Comparison of ENCODE assay signal across 8 cellular contexts in the genomic region with DNA sequence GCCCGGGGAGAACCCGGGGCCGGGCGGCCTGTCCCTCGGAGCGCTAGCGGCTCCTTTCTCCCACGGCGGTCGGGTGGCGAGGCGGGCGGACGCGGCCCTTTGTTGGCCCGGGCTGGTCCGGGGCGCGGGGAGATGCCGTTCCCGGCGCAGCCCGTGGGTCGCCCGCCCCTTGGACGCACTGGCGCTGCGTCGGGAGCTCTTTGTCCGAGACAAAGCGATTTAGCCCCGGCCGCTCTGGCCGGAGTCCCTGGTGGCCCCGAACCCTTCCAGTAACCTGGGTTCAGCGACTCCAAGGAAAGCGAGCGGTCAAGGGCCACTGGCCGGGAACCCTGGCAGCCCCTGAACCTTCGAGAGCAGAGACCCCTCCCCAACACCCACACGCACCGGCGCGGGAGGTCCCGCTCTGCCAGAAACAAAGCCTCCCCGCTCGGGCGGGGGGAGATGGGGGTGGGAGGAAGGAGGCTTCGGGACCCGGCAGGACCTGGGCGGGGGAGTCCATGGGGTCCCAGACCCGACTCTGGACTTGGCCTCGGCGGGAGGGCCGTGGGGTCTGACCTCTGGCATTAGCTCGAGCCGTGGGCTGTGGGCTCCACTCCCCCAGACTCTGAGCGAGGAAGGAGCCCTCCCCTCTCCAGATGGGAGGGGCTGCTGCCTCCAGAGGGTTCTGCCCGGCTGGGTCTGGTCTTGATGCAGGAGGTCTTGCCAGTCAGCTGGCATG. TPM values are rescaled to one million over a fixed set of nuclear protein-coding genes. Genes with fewer than 3 reads are reported as not detected.
DNase-seq lines count a peak whose midpoint lies in the region; ATAC-seq and TF ChIP-seq lines count a peak whose summit lies in the region.

No MANE protein-coding gene starts in this region.

- no peak overlapping the region for H3K27ac Mint-ChIP-seq in progenitor cell of endocrine pancreas

- no peaks in the 10 kb centered on the region for H3K9me2 ChIP-seq in SK-N-SH

- peaks cover 8% of the 10 kb centered on the region for H3F3A ChIP-seq in SK-N-SH (replicated peaks; ENCODE audit: insufficient read depth)

- CTCF ChIA-PET in SK-N-SH (lab: Yijun Ruan, JAX): no interaction called here

- peaks cover 0 to 14% of the 10 kb centered on the region in 2 experiments for H3K36me3 ChIP-seq in SK-N-SH (replicated peaks in 1 of 2; ENCODE audit: control insufficient read depth in 1 of 2, insufficient read depth in 2 of 2, low read length in 1 of 2)

- H3K27ac ChIP-seq in SK-N-SH (ENCODE audit: low read depth in 2 of 2, low read length in 1 of 2): peak overlapping the region in 1 of 2 experiments; percentile 47; a peak in 1 of 4 replicates

- H3K9ac ChIP-seq in SK-N-SH: peak overlapping the region; percentile 77

- H3K79me2 ChIP-seq in SK-N-SH (ENCODE audit: insufficient read depth): peaks cover 16% of the 10 kb centered on the region; the same call in 1 of the 2 replicates

- peak; percentile 73 for DNase-seq in SK-N-SH
- peak in 1 of 2 donors; percentile 40 for DNase-seq in foreskin fibroblast
- no peak for DNase-seq in progenitor cell of endocrine pancreas (ENCODE audit: low spot score, unreplicated experiment)
- DNase-seq in sciatic nerve (ENCODE audit: low spot score): no peak
- no peak for DNase-seq in GF-D8 (lab: John Stamatoyannopoulos, UW)

- H3K4me3 Mint-ChIP-seq in progenitor cell of endocrine pancreas (ENCODE audit: low read depth): peak overlapping the region; percentile 73

- H3K9me3 Mint-ChIP-seq in progenitor cell of endocrine pancreas (ENCODE audit: low read depth): no peaks in the 10 kb centered on the region

- peak overlapping the region; percentile 79 to 85 for H3K4me3 ChIP-seq in SK-N-SH (ENCODE audit: low read depth in 2 of 2, low read length in 1 of 2)
- peak overlapping the region; percentile 49 to 58 for H3K4me3 ChIP-seq in foreskin fibroblast (ENCODE audit: low read depth in 1 of 2, low read length in 2 of 2)

- no peak for TF ChIP-seq EP300 in SK-N-SH (IDR thresholded peaks at IDR 0.05; ENCODE audit: borderline replicate concordance in 1 of 2, low read depth in 1 of 2, low read length in 1 of 2)

- WGBS in SK-N-SH (ENCODE audit: low lambda C conversion rate): 0% methylated on average over 4 of the region's 59 CpGs

- TF ChIP-seq CTCF in SK-N-SH (IDR thresholded peaks at IDR 0.05) (no peak), foreskin fibroblast (IDR thresholded peaks at IDR 0.05; ENCODE audit: low read depth, low read length) (no peak), progenitor cell of endocrine pancreas (IDR thresholded peaks at IDR 0.05; ENCODE audit: unreplicated experiment) (no peak)

- H3K4me1 Mint-ChIP-seq in progenitor cell of endocrine pancreas (ENCODE audit: low read depth): peaks cover 5% of the 10 kb centered on the region

- intact Hi-C loops in sciatic nerve (cut with DNase I): no loop called here

- H2AFZ ChIP-seq in SK-N-SH (ENCODE audit: low read depth): no peak overlapping the region

- H3K36me3 Mint-ChIP-seq in progenitor cell of endocrine pancreas (ENCODE audit: insufficient read depth): peaks cover 12% of the 10 kb centered on the region

- H3K4me2 ChIP-seq in SK-N-SH: peak overlapping the region; percentile 99

- TF ChIP-seq RAD21 in SK-N-SH (IDR thresholded peaks at IDR 0.05; ENCODE audit: low read length): no peak

- ATAC-seq in GM18907 (IDR thresholded peaks at IDR 0.05; ENCODE audit: unreplicated experiment): peak; percentile 24
- no peak for ATAC-seq in HG03378 (IDR thresholded peaks at IDR 0.05; ENCODE audit: unreplicated experiment)
- ATAC-seq in sciatic nerve: no peak
- ATAC-seq in HG03280 (IDR thresholded peaks at IDR 0.05; ENCODE audit: unreplicated experiment): no peak

- H4K20me1 ChIP-seq in SK-N-SH (ENCODE audit: insufficient read depth): peaks cover 35% of the 10 kb centered on the region

- peaks cover 48% of the 10 kb centered on the region for H3K27me3 Mint-ChIP-seq in progenitor cell of endocrine pancreas

- POLR2A ChIA-PET in SK-N-SH (lab: Yijun Ruan, JAX): interaction anchor here (1.3 to 1.7 kb wide), 2 partner anchors 12 to 19 kb away, joined by 3 to 5 read pairs; no protein-coding TSS in a partner anchor

- peaks cover 0 to 18% of the 10 kb centered on the region in 2 experiments; a peak in 1 of 4 replicates for H3K4me1 ChIP-seq in SK-N-SH (ENCODE audit: control insufficient read depth in 1 of 2, insufficient read depth in 2 of 2, low read depth in 1 of 2, low read length in 1 of 2)

- H3K9me3 ChIP-seq in SK-N-SH: no peaks in the 10 kb centered on the region

- H3K27me3 ChIP-seq in SK-N-SH (ENCODE audit: insufficient read depth): no peaks in the 10 kb centered on the region

TF ChIP-seq in SK-N-SH, 30 proteins besides CTCF, POLR2A, EP300 and RAD21:
- TF ChIP-seq TAF1 (IDR thresholded peaks at IDR 0.05; ENCODE audit: borderline replicate concordance, low read depth, low read length) (no peak), NFIC (IDR thresholded peaks at IDR 0.05; ENCODE audit: borderline replicate concordance) (no peak), TEAD4 (IDR thresholded peaks at IDR 0.05; ENCODE audit: borderline replicate concordance, insufficient read depth) (no peak), IRF3 (IDR thresholded peaks at IDR 0.05; ENCODE audit: low read depth, low read length) (no peak), FOSL2 (IDR thresholded peaks at IDR 0.05; ENCODE audit: borderline replicate concordance, low read depth) (no peak), TCF12 (IDR thresholded peaks at IDR 0.05) (no peak), RFX5 (IDR thresholded peaks at IDR 0.05; ENCODE audit: low read length) (no peak), JUND (IDR thresholded peaks at IDR 0.05) (no peak), NRF1 (IDR thresholded peaks at IDR 0.05; ENCODE audit: low read depth, low read length) (no peak), MEF2A (IDR thresholded peaks at IDR 0.05; ENCODE audit: borderline replicate concordance, low read depth) (no peak), SMC3 (IDR thresholded peaks at IDR 0.05; ENCODE audit: low read depth, low read length) (no peak), POLR2AphosphoS5 (IDR thresholded peaks at IDR 0.05; ENCODE audit: low read depth, low read length) (no peak), GATA2 (CRISPR knock-in tag; IDR thresholded peaks at IDR 0.05) (no peak), RXRA (IDR thresholded peaks at IDR 0.05; ENCODE audit: borderline replicate concordance, low read depth) (no peak)
- TF ChIP-seq, protein P1, sequence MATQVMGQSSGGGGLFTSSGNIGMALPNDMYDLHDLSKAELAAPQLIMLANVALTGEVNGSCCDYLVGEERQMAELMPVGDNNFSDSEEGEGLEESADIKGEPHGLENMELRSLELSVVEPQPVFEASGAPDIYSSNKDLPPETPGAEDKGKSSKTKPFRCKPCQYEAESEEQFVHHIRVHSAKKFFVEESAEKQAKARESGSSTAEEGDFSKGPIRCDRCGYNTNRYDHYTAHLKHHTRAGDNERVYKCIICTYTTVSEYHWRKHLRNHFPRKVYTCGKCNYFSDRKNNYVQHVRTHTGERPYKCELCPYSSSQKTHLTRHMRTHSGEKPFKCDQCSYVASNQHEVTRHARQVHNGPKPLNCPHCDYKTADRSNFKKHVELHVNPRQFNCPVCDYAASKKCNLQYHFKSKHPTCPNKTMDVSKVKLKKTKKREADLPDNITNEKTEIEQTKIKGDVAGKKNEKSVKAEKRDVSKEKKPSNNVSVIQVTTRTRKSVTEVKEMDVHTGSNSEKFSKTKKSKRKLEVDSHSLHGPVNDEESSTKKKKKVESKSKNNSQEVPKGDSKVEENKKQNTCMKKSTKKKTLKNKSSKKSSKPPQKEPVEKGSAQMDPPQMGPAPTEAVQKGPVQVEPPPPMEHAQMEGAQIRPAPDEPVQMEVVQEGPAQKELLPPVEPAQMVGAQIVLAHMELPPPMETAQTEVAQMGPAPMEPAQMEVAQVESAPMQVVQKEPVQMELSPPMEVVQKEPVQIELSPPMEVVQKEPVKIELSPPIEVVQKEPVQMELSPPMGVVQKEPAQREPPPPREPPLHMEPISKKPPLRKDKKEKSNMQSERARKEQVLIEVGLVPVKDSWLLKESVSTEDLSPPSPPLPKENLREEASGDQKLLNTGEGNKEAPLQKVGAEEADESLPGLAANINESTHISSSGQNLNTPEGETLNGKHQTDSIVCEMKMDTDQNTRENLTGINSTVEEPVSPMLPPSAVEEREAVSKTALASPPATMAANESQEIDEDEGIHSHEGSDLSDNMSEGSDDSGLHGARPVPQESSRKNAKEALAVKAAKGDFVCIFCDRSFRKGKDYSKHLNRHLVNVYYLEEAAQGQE (IDR thresholded peaks at IDR 0.05; ENCODE audit: low read depth, low read length): no peak
- TF ChIP-seq, protein P2, sequence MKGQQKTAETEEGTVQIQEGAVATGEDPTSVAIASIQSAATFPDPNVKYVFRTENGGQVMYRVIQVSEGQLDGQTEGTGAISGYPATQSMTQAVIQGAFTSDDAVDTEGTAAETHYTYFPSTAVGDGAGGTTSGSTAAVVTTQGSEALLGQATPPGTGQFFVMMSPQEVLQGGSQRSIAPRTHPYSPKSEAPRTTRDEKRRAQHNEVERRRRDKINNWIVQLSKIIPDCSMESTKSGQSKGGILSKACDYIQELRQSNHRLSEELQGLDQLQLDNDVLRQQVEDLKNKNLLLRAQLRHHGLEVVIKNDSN (IDR thresholded peaks at IDR 0.05; ENCODE audit: borderline replicate concordance, low read depth): no peak

RNA-seq across cellular contexts. Expression of gene DPYSL4, which starts 0.8 kb away (rescaled TPM):
- 19.4 and 21.8 TPM in 2 replicates for polyA plus RNA-seq in SK-N-SH (2012; rRNA removed)
- polyA plus RNA-seq in SK-N-SH (2012; cell fraction: cytosol; rRNA removed): 9.0 and 15.8 TPM in 2 replicates
- 57.0 and 69.4 TPM in 2 replicates for polyA plus RNA-seq in SK-N-SH (2012; cell fraction: nucleus; rRNA removed)
- total RNA-seq in progenitor cell of endocrine pancreas (54.6 and 55.9 TPM in 2 replicates), sciatic nerve (0.31 TPM)

Comparison
In these comparisons a context has a peak if more than half of its experiments do, and no peak if none do; other contexts are left out.
1. RNA of gene DPYSL4, which starts 0.8 kb away (total RNA-seq): 54.6 to 55.9 TPM in progenitor cell of endocrine pancreas; 0.31 TPM in sciatic nerve (single experiment); every median in the first group is over 10 times any median in the second.